ENCODE assay signal across 1 cellular context in genomic region chr17:13510062-13510461, GRCh38.
TF ChIP-seq lines count a peak whose summit lies in the region.

No MANE protein-coding gene starts in this region.

TF ChIP-seq in K562, 482 proteins besides CTCF, POLR2A, EP300 and RAD21 (continued from another document):
- TF ChIP-seq ETV6 (IDR thresholded peaks at IDR 0.05; ENCODE audit: borderline replicate concordance in 1 of 2, low read depth in 2 of 2, low read length in 1 of 2) (0 out of 4 replicates have a peak, but pooled peaks of 1 of the 2 experiments have one; percentile 39), ETV6 (CRISPR knock-in tag; IDR thresholded peaks at IDR 0.05; ENCODE audit: borderline replicate concordance) (no peak), PKNOX1 (IDR thresholded peaks at IDR 0.05) (peak; percentile 84), ZNF324 (CRISPR knock-in tag; IDR thresholded peaks at IDR 0.05) (no peak), NFE2 (IDR thresholded peaks at IDR 0.05; ENCODE audit: low read depth) (peak; percentile 38; the same call in 1 of the 2 replicates), SMARCB1 (IDR thresholded peaks at IDR 0.05; ENCODE audit: insufficient read length, low read depth) (no peak), ZNF280A (IDR thresholded peaks at IDR 0.05; ENCODE audit: low read depth, partially characterized antibody) (no peak), ESRRA (IDR thresholded peaks at IDR 0.05; ENCODE audit: borderline replicate concordance, low read depth) (no peak), ZNF23 (CRISPR knock-in tag; IDR thresholded peaks at IDR 0.05) (no peak), PRPF4 (IDR thresholded peaks at IDR 0.05; ENCODE audit: insufficient read depth, low read depth, low read length, poor library complexity, severe bottlenecking) (no peak), CREB5 (CRISPR knock-in tag; IDR thresholded peaks at IDR 0.05) (no peak), SMARCE1 (IDR thresholded peaks at IDR 0.05) (peak; percentile 98), ATF7 (IDR thresholded peaks at IDR 0.05) (peak; percentile 79), ARID1B (IDR thresholded peaks at IDR 0.05) (peak; percentile 99), RBFOX2 (IDR thresholded peaks at IDR 0.05; ENCODE audit: low read depth, low read length) (peak; percentile 50), ARID3A (IDR thresholded peaks at IDR 0.05; ENCODE audit: borderline replicate concordance, low read depth, low read length) (peak; percentile 84; the same call in 1 of the 2 replicates), FOXM1 (IDR thresholded peaks at IDR 0.05; ENCODE audit: low read depth) (peak; percentile 93), FOXM1 (CRISPR knock-in tag; IDR thresholded peaks at IDR 0.05; ENCODE audit: low read depth) (no peak), RNF2 (IDR thresholded peaks at IDR 0.05) (peak; percentile 92), THRB (CRISPR knock-in tag; conservative IDR thresholded peaks at IDR 0.05) (0 out of 2 replicates have a peak, but pooled peaks have one; percentile 51), POLR2AphosphoS2 (IDR thresholded peaks at IDR 0.05; ENCODE audit: low read length) (no peak), FOXJ3 (CRISPR knock-in tag; IDR thresholded peaks at IDR 0.05) (no peak), GATAD2B (IDR thresholded peaks at IDR 0.05; ENCODE audit: borderline replicate concordance) (peak; percentile 69; the same call in 1 of the 2 replicates), ZNF212 (CRISPR knock-in tag; IDR thresholded peaks at IDR 0.05) (no peak), ZNF384 (IDR thresholded peaks at IDR 0.05; ENCODE audit: low read depth, low read length) (peak; percentile 20; the same call in 1 of the 2 replicates), MBD1 (CRISPR knock-in tag; IDR thresholded peaks at IDR 0.05) (no peak), SMAD4 (CRISPR knock-in tag; conservative IDR thresholded peaks at IDR 0.05) (peak; percentile 96), XRCC3 (IDR thresholded peaks at IDR 0.05) (no peak), MYBL2 (IDR thresholded peaks at IDR 0.05; ENCODE audit: low read depth) (no peak; the same call in 1 of the 2 replicates), MYBL2 (CRISPR knock-in tag; IDR thresholded peaks at IDR 0.05; ENCODE audit: borderline replicate concordance) (no peak), TEAD1 (CRISPR knock-in tag; IDR thresholded peaks at IDR 0.05) (peak in 1 of 2 experiments; percentile 64; a peak in 1 of 4 replicates)
